In genomic region chr6:69146385-69146784, GRCh38 we compare ENCODE assay signal across 31 cellular contexts.
"Had no signal": no experiment of that assay in that cellular context is flagged by ENCODE, and none has a peak within 500 bp of the region (broad histone marks: within the 10 kb centered on the region; RNA-seq: fewer than 3 reads in every experiment).

No MANE protein-coding gene starts in this region.

- H3K27ac ChIP-seq: PC-9, RWPE1, SJCRH30, SK-N-MC had no signal

- H3K4me2 ChIP-seq: PC-9 had no signal

- H3K4me1 ChIP-seq: SJCRH30 had no signal

- H3K4me3 ChIP-seq: PC-9, SJCRH30, SK-N-MC had no signal

- H3K36me3 ChIP-seq: SJCRH30 had no signal

- FAIRE-seq: RCC 7860 had no signal

- DNase-seq: Karpas-422, MM.1S, MV-4-11, NCI-H1092, NCI-H1105, NCI-H1417 treated with DMSO at 0.1 percent for 48 hours, NCI-H1436 treated with DMSO at 0.1 percent for 48 hours, NCI-H1694 treated with DMSO at 0.1 percent for 48 hours, NCI-H187 treated with DMSO at 0.1 percent for 48 hours, NCI-H2029 treated with DMSO at 0.1 percent for 48 hours, NCI-H2081 treated with DMSO at 0.1 percent for 48 hours, NCI-H2107, NCI-H2171, NCI-H226, NCI-H446 treated with DMSO at 0.1 percent for 48 hours, NCI-H524, NCI-H526, NCI-H69, NCI-H748 treated with DMSO at 0.1 percent for 48 hours, NCI-H82, PC-9, SHP77, SIG-M5, T-cell had no signal

- H3K9me3 ChIP-seq: SJCRH30 had no signal

- H3K27me3 ChIP-seq: SJCRH30 had no signal

- ATAC-seq: Panc1, Right ventricle myocardium inferior, SK-N-SH treated with all-trans-retinoic acid at 6 μM for 48 hours, T-cell had no signal

- H2AFZ ChIP-seq: PC-9 had no signal
